ENCODE assay signal across 6 cellular contexts in the genomic region with DNA sequence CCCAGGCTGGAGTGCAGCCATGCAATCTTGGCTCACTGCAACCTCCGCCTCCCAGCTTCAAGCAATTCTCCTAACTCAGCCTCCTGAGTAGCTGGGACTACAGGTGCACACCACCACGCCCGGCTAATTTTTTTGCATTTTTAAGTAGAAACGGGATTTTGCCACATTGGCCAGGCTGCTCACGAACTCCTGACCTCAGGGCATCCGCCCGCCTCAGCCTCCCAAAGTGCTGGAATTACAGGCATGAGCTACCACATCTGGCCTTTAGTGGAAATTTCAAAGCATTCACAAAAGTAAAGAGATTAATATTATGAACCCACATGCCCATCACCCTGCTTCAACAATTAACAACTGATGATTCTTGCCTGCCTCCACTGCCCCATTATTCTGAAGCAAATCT.
"Had no signal": no experiment of that assay in that cellular context is flagged by ENCODE, and none has a peak within 500 bp of the region (broad histone marks: within the 10 kb centered on the region; RNA-seq: fewer than 3 reads in every experiment).

No MANE protein-coding gene starts in this region.

- H3K27ac Mint-ChIP-seq: IgD-negative memory B cell had no signal

- H3K36me3 Mint-ChIP-seq: IgD-negative memory B cell had no signal

- H3K4me3 Mint-ChIP-seq: IgD-negative memory B cell had no signal

- ATAC-seq: HepG2, K562 had no signal

- DNase-seq: IMR-90, KBM-7 had no signal

- H3K4me3 ChIP-seq: K562 had no signal

- H3K27ac ChIP-seq: HL-60 had no signal
